In the genomic region with DNA sequence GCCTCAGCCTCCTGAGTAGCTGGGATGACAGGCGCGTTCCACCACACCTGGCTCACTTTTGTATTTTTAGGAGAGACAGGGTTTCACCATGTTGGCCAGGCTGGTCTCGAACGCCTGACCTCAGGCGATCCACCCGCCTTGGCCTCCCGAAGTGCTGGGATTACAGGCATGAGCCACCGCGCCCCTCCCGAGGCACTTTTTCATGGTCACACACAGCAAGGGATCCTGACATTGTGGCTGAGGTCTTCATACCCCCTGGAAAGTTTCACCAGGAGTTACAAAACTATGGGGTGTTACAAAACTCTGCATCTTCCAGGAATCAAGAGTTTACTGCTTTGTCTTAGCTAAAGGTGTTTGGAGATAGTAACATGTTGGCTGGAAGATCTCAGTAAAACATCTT, we compare ENCODE assay signal across 1 cellular context.
TF ChIP-seq lines count a peak whose summit lies in the region.

No MANE protein-coding gene starts in this region.

TF ChIP-seq in HEK293, 187 proteins besides CTCF, POLR2A, EP300 and RAD21 (continued from another document):
- TF ChIP-seq GLI2 (tag by site-specific recombination; IDR thresholded peaks at IDR 0.05; ENCODE audit: borderline replicate concordance, low read depth) (no peak), ZIC2 (tag by site-specific recombination; IDR thresholded peaks at IDR 0.05) (peak; percentile 56), ZNF660 (tag by site-specific recombination; IDR thresholded peaks at IDR 0.05) (no peak), ZNF169 (tag by site-specific recombination; IDR thresholded peaks at IDR 0.05) (no peak), SCRT1 (tag by site-specific recombination; IDR thresholded peaks at IDR 0.05; ENCODE audit: borderline replicate concordance) (no peak), ZNF521 (tag by site-specific recombination; IDR thresholded peaks at IDR 0.05) (no peak)
- TF ChIP-seq, protein P1, sequence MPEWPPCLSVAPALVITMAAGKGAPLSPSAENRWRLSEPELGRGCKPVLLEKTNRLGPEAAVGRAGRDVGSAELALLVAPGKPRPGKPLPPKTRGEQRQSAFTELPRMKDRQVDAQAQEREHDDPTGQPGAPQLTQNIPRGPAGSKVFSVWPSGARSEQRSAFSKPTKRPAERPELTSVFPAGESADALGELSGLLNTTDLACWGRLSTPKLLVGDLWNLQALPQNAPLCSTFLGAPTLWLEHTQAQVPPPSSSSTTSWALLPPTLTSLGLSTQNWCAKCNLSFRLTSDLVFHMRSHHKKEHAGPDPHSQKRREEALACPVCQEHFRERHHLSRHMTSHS (tag by site-specific recombination; IDR thresholded peaks at IDR 0.05), result no peak
